Comparison of ENCODE assay signal across 21 cellular contexts in genomic region chr3:133967992-133968892, GRCh38.
DNase-seq lines count a peak whose midpoint lies in the region; ATAC-seq, FAIRE-seq and TF ChIP-seq lines count a peak whose summit lies in the region.
"Had no signal": no experiment of that assay in that cellular context is flagged by ENCODE, and none has a peak within 500 bp of the region (broad histone marks: within the 10 kb centered on the region; RNA-seq: fewer than 3 reads in every experiment).

No MANE protein-coding gene starts in this region.

- H3K36me3 Mint-ChIP-seq in chondrocyte (ENCODE audit: low read depth) = peaks cover 3% of the 10 kb centered on the region
- H3K36me3 Mint-ChIP-seq in mesothelial cell of epicardium = peaks cover 12% of the 10 kb centered on the region
- H3K36me3 Mint-ChIP-seq in immature natural killer cell = peaks cover 0 to 4% (median 0%) of the 10 kb centered on the region in 3 donors
- H3K36me3 Mint-ChIP-seq: CD14-positive monocyte, IgD-negative memory B cell had no signal

- H3K9me3 ChIP-seq in heart right ventricle = peaks cover 0 to 9% (median 0%) of the 10 kb centered on the region in 11 donors
- H3K9me3 ChIP-seq in right atrium auricular region = peaks cover 0 to 6% of the 10 kb centered on the region in 2 donors
- H3K9me3 ChIP-seq: Peyer's patch had no signal

- H3K27ac ChIP-seq in heart right ventricle = peak overlapping the region in 3 of 10 donors; percentile 14 to 51 (median 39)
- no peak overlapping the region for H3K27ac ChIP-seq in right atrium auricular region

- H3K27ac Mint-ChIP-seq in chondrocyte (ENCODE audit: unreplicated experiment) = no peak overlapping the region
- peak overlapping the region; percentile 8 for H3K27ac Mint-ChIP-seq in mesothelial cell of epicardium
- H3K27ac Mint-ChIP-seq in immature natural killer cell = no peak overlapping the region
- H3K27ac Mint-ChIP-seq: B cell, CD14-positive monocyte, IgD-negative memory B cell had no signal

- H3K27me3 Mint-ChIP-seq in chondrocyte (ENCODE audit: low read depth) (no peaks in the 10 kb centered on the region), mesothelial cell of epicardium (ENCODE audit: low read depth) (no peaks in the 10 kb centered on the region), immature natural killer cell (ENCODE audit: low read depth in 3 of 3) (peaks cover 0 to 4% (median 3%) of the 10 kb centered on the region in 3 donors)

- H3K4me3 Mint-ChIP-seq in chondrocyte (ENCODE audit: unreplicated experiment) (no peak overlapping the region), mesothelial cell of epicardium (no peak overlapping the region), immature natural killer cell (no peak overlapping the region)
- H3K4me3 Mint-ChIP-seq: B cell, CD14-positive monocyte, IgD-negative memory B cell had no signal

- H3K9me3 Mint-ChIP-seq in chondrocyte (ENCODE audit: low read depth) (peaks cover 6% of the 10 kb centered on the region), mesothelial cell of epicardium (peaks cover 12% of the 10 kb centered on the region), immature natural killer cell (peaks cover 0 to 17% (median 5%) of the 10 kb centered on the region in 6 donors)

- H3K4me1 ChIP-seq in heart right ventricle = peaks cover 0 to 18% (median 3%) of the 10 kb centered on the region in 9 donors
- no peaks in the 10 kb centered on the region for H3K4me1 ChIP-seq in right atrium auricular region
- H3K4me1 ChIP-seq: Peyer's patch had no signal

- no peaks in the 10 kb centered on the region for H3K4me1 Mint-ChIP-seq in chondrocyte (ENCODE audit: low read depth)
- H3K4me1 Mint-ChIP-seq in mesothelial cell of epicardium = peaks cover 24% of the 10 kb centered on the region
- peaks cover 0 to 9% of the 10 kb centered on the region in 2 donors for H3K4me1 Mint-ChIP-seq in immature natural killer cell
- H3K4me1 Mint-ChIP-seq: B cell, CD14-positive monocyte, IgD-negative memory B cell had no signal

- 52 to 58% methylated on average over 15 of the region's 15 CpGs for WGBS in heart right ventricle, 2 donors

- peak; percentile 40 for FAIRE-seq in urothelium cell line (lab: Jason Lieb, UNC)

- H3K4me3 ChIP-seq in heart right ventricle (no peak overlapping the region), right atrium auricular region (no peak overlapping the region)
- H3K4me3 ChIP-seq: Peyer's patch had no signal

- H3K27me3 ChIP-seq in heart right ventricle = no peaks in the 10 kb centered on the region
- H3K27me3 ChIP-seq in right atrium auricular region = no peaks in the 10 kb centered on the region
- H3K27me3 ChIP-seq: Peyer's patch had no signal

- H3K36me3 ChIP-seq in heart right ventricle = no peaks in the 10 kb centered on the region
- no peaks in the 10 kb centered on the region for H3K36me3 ChIP-seq in right atrium auricular region
- H3K36me3 ChIP-seq: Peyer's patch had no signal

- TF ChIP-seq CTCF in heart right ventricle (IDR thresholded peaks at IDR 0.05) (no peak), right atrium auricular region (IDR thresholded peaks at IDR 0.05) (no peak), chondrocyte (IDR thresholded peaks at IDR 0.05) (no peak), mesothelial cell of epicardium (IDR thresholded peaks at IDR 0.05; ENCODE audit: unreplicated experiment) (no peak)

- ATAC-seq in heart right ventricle = peak in 6 of 8 donors; percentile 19 to 68 (median 32)
- ATAC-seq: HCT116 had no signal

- DNase-seq in heart right ventricle (no peak), right atrium auricular region (ENCODE audit: low spot score) (no peak), chondrocyte (ENCODE audit: low spot score) (peak; percentile 39), mesothelial cell of epicardium (ENCODE audit: low spot score in 2 of 2, unreplicated experiment in 2 of 2) (no peak), urothelium cell line (ENCODE audit: low spot score) (no peak), HPDE6-E6E7 (ENCODE audit: extremely low spot score) (no peak), immature natural killer cell (no peak)
- DNase-seq: DMS53, GDM1, GOT3, MV-4-11, NCI-H1105 treated with DMSO at 0.1 percent for 48 hours, NCI-H2029 treated with DMSO at 0.1 percent for 48 hours, NCI-H226, NCI-H524, NCI-H774 had no signal

- intact Hi-C loops in heart right ventricle (cut with DNase I) = no loop called here
